In genomic region chr9:117564839-117565238, GRCh38 we compare ENCODE assay signal across 28 cellular contexts.
DNase-seq lines count a peak whose midpoint lies in the region; ATAC-seq, FAIRE-seq and TF ChIP-seq lines count a peak whose summit lies in the region.
"Had no signal": no experiment of that assay in that cellular context is flagged by ENCODE, and none has a peak within 500 bp of the region (broad histone marks: within the 10 kb centered on the region; RNA-seq: fewer than 3 reads in every experiment).

No MANE protein-coding gene starts in this region.

- ATAC-seq in right lobe of liver, result peak in 3 of 4 donors; percentile 25 to 72 (median 37)
- ATAC-seq in HepG2, result no peak
- ATAC-seq: A549 had no signal

- no peaks in the 10 kb centered on the region for H4K20me1 ChIP-seq in HepG2 (ENCODE audit: insufficient read depth, low read length)
- H4K20me1 ChIP-seq: BLaER1 had no signal

- TF ChIP-seq CTCF in right lobe of liver (IDR thresholded peaks at IDR 0.05), result no peak
- TF ChIP-seq CTCF in HepG2 (CRISPR knock-in tag; IDR thresholded peaks at IDR 0.05), result no peak
- no peak for TF ChIP-seq CTCF in glutamatergic neuron (IDR thresholded peaks at IDR 0.05; ENCODE audit: partially characterized antibody, unreplicated experiment)
- no peak for TF ChIP-seq CTCF in A673 (conservative IDR thresholded peaks at IDR 0.05; ENCODE audit: low read depth, low read length)

- H3K36me3 ChIP-seq in right lobe of liver (no peaks in the 10 kb centered on the region), HepG2 (replicated peaks in 1 of 2; ENCODE audit: control insufficient read depth in 1 of 2, insufficient read depth in 2 of 2, low read length in 2 of 2) (no peaks in the 10 kb centered on the region), A673 (ENCODE audit: insufficient read depth, low read length, poor library complexity, severe bottlenecking) (no peaks in the 10 kb centered on the region)
- H3K36me3 ChIP-seq: BE2C, BLaER1 had no signal

- no peak overlapping the region for H3K4me2 ChIP-seq in HepG2 (ENCODE audit: low read depth, low read length)
- H3K4me2 ChIP-seq: A549, BLaER1 had no signal

- H3K79me2 ChIP-seq in HepG2 (ENCODE audit: insufficient read depth, low read length), result no peaks in the 10 kb centered on the region

- no TSS peak for BruUV-seq in HepG2 (replicated peaks; lab: Mats Ljungman, UMichigan)
- no TSS peak for BruUV-seq in A673 (replicated peaks; lab: Mats Ljungman, UMichigan)

- peaks cover 5% of the 10 kb centered on the region for H3K27me3 Mint-ChIP-seq in glutamatergic neuron (ENCODE audit: unreplicated experiment)
- H3K27me3 Mint-ChIP-seq: CD4-positive, alpha-beta memory T cell; CD4-positive, CD25-positive, alpha-beta regulatory T cell; CD8-positive, alpha-beta memory T cell had no signal

- H3K9me3 Mint-ChIP-seq in glutamatergic neuron (ENCODE audit: unreplicated experiment), result peaks cover 5% of the 10 kb centered on the region

- H3K4me1 Mint-ChIP-seq in glutamatergic neuron (ENCODE audit: low read depth, unreplicated experiment), result peaks cover 47% of the 10 kb centered on the region
- H3K4me1 Mint-ChIP-seq: CD14-positive monocyte; CD4-positive, alpha-beta memory T cell; CD4-positive, CD25-positive, alpha-beta regulatory T cell; CD8-positive, alpha-beta memory T cell had no signal

- WGBS in right lobe of liver (ENCODE audit: insufficient coverage, low coverage, low lambda C conversion rate, missing lambda C conversion rate), result 25% methylated on average over 1 of the region's 1 CpG
- 36% methylated on average over 1 of the region's 1 CpG for WGBS in HepG2 (ENCODE audit: low lambda C conversion rate)

- no peak for TF ChIP-seq POLR2A in right lobe of liver (IDR thresholded peaks at IDR 0.05)
- TF ChIP-seq POLR2A in HepG2 (IDR thresholded peaks at IDR 0.05; ENCODE audit: insufficient read depth in 1 of 2, low read depth in 2 of 2, low read length in 2 of 2), result no peak

- no peak for TF ChIP-seq EP300 in HepG2 (IDR thresholded peaks at IDR 0.05; ENCODE audit: low read depth in 2 of 2, low read length in 2 of 2)
- TF ChIP-seq EP300 in HepG2 (CRISPR knock-in tag; IDR thresholded peaks at IDR 0.05; ENCODE audit: borderline replicate concordance), result no peak

- POLR2A ChIA-PET in HepG2 (lab: Yijun Ruan, JAX), result no interaction called here
- POLR2A ChIA-PET in A673 (lab: Charles Lee; ENCODE audit: low non-redundant PET), result no interaction called here

- H3K27me3 ChIP-seq in right lobe of liver (no peaks in the 10 kb centered on the region), HepG2 (ENCODE audit: control insufficient read depth in 1 of 2, insufficient read depth in 2 of 2, low read length in 2 of 2) (no peaks in the 10 kb centered on the region), A673 (replicated peaks; ENCODE audit: insufficient read depth, low read depth, low read length, poor library complexity) (no peaks in the 10 kb centered on the region)
- H3K27me3 ChIP-seq: BE2C, BLaER1 had no signal

- in situ Hi-C loops in HepG2 (cut with HindIII; ENCODE audit: extremely low pct_ligation_motif_present, low pct_unique_long_range_greater_than_20kb), result no loop called here

- DNase-seq in NCI-H1092 treated with DMSO at 0.1 percent for 48 hours (lab: John Stamatoyannopoulos, UW) (peak; percentile 35), NCI-H1092 (lab: John Stamatoyannopoulos, UW) (no peak), right lobe of liver (no peak), HepG2 (ENCODE audit: low spot score) (no peak), glutamatergic neuron (no peak), HT-29 (ENCODE audit: low spot score) (no peak), A673 (ENCODE audit: low spot score) (no peak)
- DNase-seq: ACHN; BE2C; C1 segment of cervical spinal cord; CD4-positive, alpha-beta memory T cell; CD4-positive, CD25-positive, alpha-beta regulatory T cell; CD8-positive, alpha-beta memory T cell; COR-L47; DMS 273 treated with DMSO at 0.1 percent for 48 hours; DMS153; DMS53; DMS79; DND-41; EL; GF-D8 had no signal

- H3K9ac ChIP-seq in HepG2 (ENCODE audit: insufficient read depth, low read depth, low read length), result no peak overlapping the region
- H3K9ac ChIP-seq: BLaER1 had no signal

- no peaks in the 10 kb centered on the region for H3K36me3 Mint-ChIP-seq in glutamatergic neuron (ENCODE audit: unreplicated experiment)
- H3K36me3 Mint-ChIP-seq: CD14-positive monocyte; CD4-positive, alpha-beta memory T cell; CD4-positive, CD25-positive, alpha-beta regulatory T cell; CD8-positive, alpha-beta memory T cell had no signal

- H3K9me3 ChIP-seq in right lobe of liver (no peaks in the 10 kb centered on the region), HepG2 (ENCODE audit: low read length) (no peaks in the 10 kb centered on the region), A673 (ENCODE audit: low read depth, low read length, poor library complexity, severe bottlenecking) (no peaks in the 10 kb centered on the region)
- H3K9me3 ChIP-seq: A549, BE2C had no signal

- CTCF ChIA-PET in HepG2 (lab: Yijun Ruan, JAX; ENCODE audit: low intra/inter-chr PET ratio, low total read pairs), result no interaction called here
- CTCF ChIA-PET in A673 (lab: Charles Lee), result no interaction called here

- intact Hi-C loops in right lobe of liver (cut with DNase I), result no loop called here
- intact Hi-C loops in HepG2 (cut with micrococcal nuclease; ENCODE audit: unreplicated experiment), result no loop called here
- intact Hi-C loops in A673 (cut with micrococcal nuclease; ENCODE audit: unreplicated experiment), result no loop called here

- H3K4me1 ChIP-seq in right lobe of liver (no peaks in the 10 kb centered on the region), HepG2 (ENCODE audit: insufficient read depth, low read length) (no peaks in the 10 kb centered on the region), A673 (ENCODE audit: insufficient read depth, low read length, poor library complexity, severe bottlenecking) (no peaks in the 10 kb centered on the region)
- H3K4me1 ChIP-seq: A549, BE2C, BLaER1 had no signal

- H3K27ac Mint-ChIP-seq in glutamatergic neuron (ENCODE audit: unreplicated experiment), result peak overlapping the region; percentile 77
- H3K27ac Mint-ChIP-seq: CD14-positive monocyte; CD4-positive, alpha-beta memory T cell; CD4-positive, CD25-positive, alpha-beta regulatory T cell; CD8-positive, alpha-beta memory T cell had no signal

- H3K27ac ChIP-seq in right lobe of liver, result no peak overlapping the region
- H3K27ac ChIP-seq in HepG2 (ENCODE audit: extremely low read length, insufficient read depth, low read length), result no peak overlapping the region
- no peak overlapping the region for H3K27ac ChIP-seq in A673 (ENCODE audit: low read depth, low read length, poor library complexity, severe bottlenecking)
- H3K27ac ChIP-seq: 22Rv1, A549, BLaER1 had no signal

- no peak for FAIRE-seq in HepG2 (lab: Jason Lieb, UNC)
- FAIRE-seq: A549, G401.6, GM12891, GM19239 had no signal

- no peak overlapping the region for H3K4me3 Mint-ChIP-seq in glutamatergic neuron (ENCODE audit: unreplicated experiment)
- H3K4me3 Mint-ChIP-seq: CD14-positive monocyte; CD4-positive, alpha-beta memory T cell; CD8-positive, alpha-beta memory T cell had no signal

- no peak for TF ChIP-seq RAD21 in HepG2 (CRISPR knock-in tag; IDR thresholded peaks at IDR 0.05)

- H2AFZ ChIP-seq in HepG2 (ENCODE audit: low read length), result no peak overlapping the region

- H3K4me3 ChIP-seq in right lobe of liver (no peak overlapping the region), HepG2 (replicated peaks in 1 of 3; ENCODE audit: insufficient read depth in 1 of 3, low read depth in 2 of 3, low read length in 3 of 3) (no peak overlapping the region), A673 (ENCODE audit: low read depth, low read length, poor library complexity, severe bottlenecking) (no peak overlapping the region)
- H3K4me3 ChIP-seq: A549, BLaER1 had no signal

TF ChIP-seq in HepG2, 621 proteins besides CTCF, POLR2A, EP300 and RAD21:
- TF ChIP-seq CSRNP1 (CRISPR knock-in tag; IDR thresholded peaks at IDR 0.05) (no peak), ZC3H13 (CRISPR knock-in tag; IDR thresholded peaks at IDR 0.05) (no peak)
